Comparison of ENCODE assay signal across 1 cellular context in the genomic region with DNA sequence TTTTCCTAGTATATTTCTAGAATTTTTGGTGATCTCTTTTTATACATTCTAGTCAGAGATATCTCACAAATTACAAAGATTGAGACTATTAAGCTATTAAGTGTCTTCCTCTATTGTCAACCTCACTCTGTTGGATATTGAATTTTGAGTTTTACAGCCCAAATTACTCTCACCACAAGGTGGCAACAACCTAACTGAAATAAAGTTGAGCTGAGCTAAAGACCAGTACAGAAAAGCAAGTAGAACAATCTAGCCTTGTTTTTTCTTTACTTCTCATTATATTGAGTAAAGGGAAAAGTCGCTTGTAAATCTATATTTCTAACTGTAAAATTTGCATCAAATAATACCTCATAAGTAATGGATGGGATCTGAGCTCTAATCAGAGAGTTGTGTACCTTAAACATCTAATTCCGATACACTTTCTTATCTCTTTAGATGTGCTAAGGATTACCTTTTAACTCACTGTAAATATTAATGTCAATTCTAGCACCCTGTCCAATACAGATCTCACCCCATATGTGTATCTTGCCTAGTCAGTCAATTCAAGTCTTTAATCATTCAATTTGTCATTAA.
TF ChIP-seq lines count a peak whose summit lies in the region.

No MANE protein-coding gene starts in this region.

TF ChIP-seq in GM12878, 131 proteins besides CTCF, POLR2A, EP300 and RAD21:
- TF ChIP-seq ZNF207 (IDR thresholded peaks at IDR 0.05; ENCODE audit: borderline replicate concordance) (no peak), ASH2L (IDR thresholded peaks at IDR 0.05; ENCODE audit: borderline replicate concordance, low read depth) (no peak), SMC3 (IDR thresholded peaks at IDR 0.05; ENCODE audit: borderline replicate concordance, low read length) (peak; percentile 54; the same call in 1 of the 2 replicates)
